ENCODE assay signal across 8 cellular contexts in the genomic region with DNA sequence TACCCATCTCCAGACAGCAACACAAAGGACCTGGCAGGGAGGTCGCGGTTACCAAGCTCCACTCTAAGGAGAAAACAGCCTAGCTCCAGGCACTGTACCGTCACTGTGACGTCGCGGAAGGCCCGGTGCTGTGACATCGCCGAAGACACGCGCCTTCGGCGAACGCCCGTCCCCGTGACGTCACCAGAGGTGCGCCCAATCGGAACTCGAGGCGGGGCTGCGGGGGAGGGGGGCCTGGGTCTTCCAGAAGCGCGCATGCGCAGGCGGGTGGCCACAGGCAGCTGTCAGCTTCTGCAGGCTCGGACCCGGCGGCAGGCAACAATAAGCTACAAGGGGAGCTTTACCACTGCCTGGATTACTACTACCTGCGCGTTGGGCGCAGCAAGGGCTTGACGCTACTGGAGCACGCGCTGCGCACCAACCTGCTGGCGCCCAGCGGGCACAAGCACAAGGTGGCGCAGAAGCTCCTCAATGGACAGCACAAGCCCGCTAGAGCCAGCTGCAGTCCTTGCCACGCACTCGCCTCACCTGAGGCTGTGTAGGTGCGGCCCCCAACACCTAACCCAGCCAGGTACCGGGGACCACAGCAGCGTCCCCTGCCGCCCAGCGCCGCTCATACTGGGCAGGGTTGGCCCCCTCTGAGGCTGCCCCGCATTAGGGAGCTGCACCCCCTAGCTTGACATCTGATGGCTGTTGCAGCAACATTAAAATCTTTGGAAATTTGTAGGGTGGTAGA.
A peak's percentile ranks its signal among the peaks of the same experiment; 100 is the strongest.
DNase-seq lines count a peak whose midpoint lies in the region; ATAC-seq and TF ChIP-seq lines count a peak whose summit lies in the region.

No MANE protein-coding gene starts in this region.

- peak; percentile 56 for TF ChIP-seq CTCF in astrocyte of the spinal cord (IDR thresholded peaks at IDR 0.05; ENCODE audit: low read depth, low read length)
- TF ChIP-seq CTCF in hepatocyte (IDR thresholded peaks at IDR 0.05; ENCODE audit: poor library complexity) = peak; percentile 57

- H2AFZ ChIP-seq in hepatocyte = peak overlapping the region; percentile 63

- no peaks in the 10 kb centered on the region for H3K9me3 Mint-ChIP-seq in T-helper 2 cell treated with Interferon-gamma antibody and Interleukin-4, amounts not matched to agents 5 μg/mL and 100 μg/mL, for 36 hours

- no peaks in the 10 kb centered on the region for H3K9me3 ChIP-seq in hepatocyte (ENCODE audit: low read depth)

- H3K4me1 Mint-ChIP-seq in T-helper 2 cell treated with Interferon-gamma antibody and Interleukin-4, amounts not matched to agents 5 μg/mL and 100 μg/mL, for 36 hours (ENCODE audit: low read depth) = peaks cover 8% of the 10 kb centered on the region

- no peaks in the 10 kb centered on the region for H3K9me2 ChIP-seq in hepatocyte (replicated peaks; ENCODE audit: insufficient read depth)

- in situ Hi-C loops in astrocyte of the spinal cord (cut with HindIII; ENCODE audit: low sequenced_read_pairs) = no loop called here

- H3K36me3 Mint-ChIP-seq in T-helper 2 cell treated with Interferon-gamma antibody and Interleukin-4, amounts not matched to agents 5 μg/mL and 100 μg/mL, for 36 hours (ENCODE audit: low read depth) = no peaks in the 10 kb centered on the region

- peak; percentile 64 for ATAC-seq in GM19328 (IDR thresholded peaks at IDR 0.05; ENCODE audit: unreplicated experiment)

- H3K4me2 ChIP-seq in hepatocyte = peak overlapping the region; percentile 87

- 11% methylated on average over 34 of the region's 49 CpGs for WGBS in hepatocyte (ENCODE audit: low lambda C conversion rate, missing lambda C conversion rate)

- peak overlapping the region; percentile 73 for H3K27ac ChIP-seq in hepatocyte

- H4K20me1 ChIP-seq in hepatocyte (ENCODE audit: insufficient read depth, poor library complexity, severe bottlenecking) = no peaks in the 10 kb centered on the region

- H3K4me3 ChIP-seq in astrocyte of the spinal cord (ENCODE audit: low read depth, low read length) (peak overlapping the region; percentile 48), hepatocyte (peak overlapping the region; percentile 9)

- H3K4me3 Mint-ChIP-seq in T-helper 2 cell treated with Interferon-gamma antibody and Interleukin-4, amounts not matched to agents 5 μg/mL and 100 μg/mL, for 36 hours = peak overlapping the region; percentile 77

- peaks cover 5% of the 10 kb centered on the region for H3K4me1 ChIP-seq in hepatocyte (ENCODE audit: insufficient read depth)

- no peaks in the 10 kb centered on the region for H3K79me2 ChIP-seq in hepatocyte

- peak overlapping the region; percentile 79 for H3K27ac Mint-ChIP-seq in T-helper 2 cell treated with Interferon-gamma antibody and Interleukin-4, amounts not matched to agents 5 μg/mL and 100 μg/mL, for 36 hours

- DNase-seq in AG20443 (ENCODE audit: low spot score) (peak; percentile 95), HuH-7.5 (ENCODE audit: low spot score) (peak; percentile 96), astrocyte of the spinal cord (ENCODE audit: low read depth, low spot score) (peak; percentile 88), hepatocyte (ENCODE audit: low spot score) (peak; percentile 95), putamen (ENCODE audit: low spot score) (peak; percentile 86), ureter (ENCODE audit: low spot score) (peak; percentile 91)
- DNase-seq in T-helper 2 cell treated with Interferon-gamma antibody and Interleukin-4, amounts not matched to agents 5 μg/mL and 100 μg/mL, for 36 hours (ENCODE audit: low spot score) = peak; percentile 80

- H3K36me3 ChIP-seq in hepatocyte (replicated peaks; ENCODE audit: insufficient read depth, low read depth) = no peaks in the 10 kb centered on the region

- no peaks in the 10 kb centered on the region for H3K27me3 ChIP-seq in hepatocyte

- H3K27me3 Mint-ChIP-seq in T-helper 2 cell treated with Interferon-gamma antibody and Interleukin-4, amounts not matched to agents 5 μg/mL and 100 μg/mL, for 36 hours (ENCODE audit: low read depth) = no peaks in the 10 kb centered on the region

Comparison
In these comparisons a context has a peak if more than half of its experiments do, and no peak if none do; other contexts are left out.
1. Peak in every context shown above with its lines: DNase-seq, ATAC-seq, H3K4me3 ChIP-seq and H3K27ac ChIP-seq.